ENCODE assay signal across 8 cellular contexts in the genomic region with DNA sequence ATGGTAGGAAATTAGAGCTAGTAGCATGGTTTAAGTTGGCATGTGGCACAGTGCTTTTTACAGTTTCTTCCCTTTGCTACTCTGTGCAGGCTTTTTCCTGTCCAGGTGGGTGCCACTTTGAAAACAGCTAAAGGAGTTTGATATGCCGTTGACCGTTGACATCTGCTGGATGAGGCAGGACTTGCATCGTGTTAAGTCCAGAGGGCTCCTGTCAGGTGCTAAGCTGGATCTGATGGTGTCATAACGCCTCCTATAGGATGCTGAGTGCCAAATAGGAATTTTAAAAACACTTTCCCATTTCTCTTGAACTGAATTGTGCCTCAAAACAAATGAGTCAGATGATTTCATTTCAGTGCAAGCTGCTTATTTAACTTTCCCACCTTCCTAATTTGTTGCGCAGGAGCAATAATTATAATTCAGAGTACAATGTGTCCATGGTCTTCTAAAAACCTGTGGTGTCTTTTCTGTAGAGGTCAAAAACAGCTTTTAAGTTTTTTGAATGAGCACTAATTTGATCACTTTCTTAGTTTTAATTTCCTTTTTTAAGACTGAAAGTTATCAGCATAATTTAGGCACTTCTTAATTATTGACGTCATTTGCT.
DNase-seq lines count a peak whose midpoint lies in the region; ATAC-seq and TF ChIP-seq lines count a peak whose summit lies in the region.

No MANE protein-coding gene starts in this region.

- no peak overlapping the region for H3K14ac ChIP-seq in H9 (ENCODE audit: insufficient read depth, low read length)

- no peak overlapping the region for H2BK120ac ChIP-seq in H9 (ENCODE audit: low read depth, low read length, poor library complexity, severe bottlenecking)

- H3K36me3 ChIP-seq in PC-9 (ENCODE audit: low read depth) (no peaks in the 10 kb centered on the region), mammary epithelial cell (ENCODE audit: insufficient read depth, low read length) (no peaks in the 10 kb centered on the region)

- H2AFZ ChIP-seq in H9 (ENCODE audit: low read length) (no peak overlapping the region), PC-9 (no peak overlapping the region), mammary epithelial cell (ENCODE audit: low read depth, low read length) (no peak overlapping the region)

- H3K23ac ChIP-seq in H9 (ENCODE audit: insufficient read length, low read depth, low read length), result no peak overlapping the region

- H3K18ac ChIP-seq in H9 (ENCODE audit: insufficient read length, low read depth, low read length), result no peak overlapping the region

- no peaks in the 10 kb centered on the region for H3K9me2 ChIP-seq in PC-9 (ENCODE audit: insufficient read depth)

- POLR2A ChIA-PET in PC-9 (lab: Charles Lee; ENCODE audit: unreplicated experiment), result no interaction called here

- in situ Hi-C loops in mammary epithelial cell (cut with MboI; ENCODE audit: low sequenced_read_pairs in 2 of 2), result loop anchor here (10.0 to 25.0 kb wide), 5 partner anchors 245 to 1005 kb away; no protein-coding TSS in a partner anchor

- CTCF ChIA-PET in PC-9 (lab: Charles Lee) (interaction anchor here (0.5 to 1.8 kb wide), 5 partner anchors 160 to 514 kb away, joined by 3 to 10 read pairs (median 3); no protein-coding TSS in a partner anchor), mammary epithelial cell (lab: Charles Lee; ENCODE audit: low non-redundant PET) (interaction anchor here (0.5 to 0.8 kb wide), 3 partner anchors 316 to 513 kb away, joined by 5 to 12 read pairs (median 9); no protein-coding TSS in a partner anchor)

- no peak overlapping the region for H3K56ac ChIP-seq in H9 (ENCODE audit: insufficient read length, low read depth, low read length)

- WGBS in H9 (ENCODE audit: extremely low coverage, insufficient read length, low lambda C conversion rate), result no CpG with 5 or more reads among the region's 6 CpGs
- WGBS in mammary epithelial cell (ENCODE audit: low coverage, missing lambda C conversion rate), result 22% methylated on average over 6 of the region's 6 CpGs

- H3K36me3 Mint-ChIP-seq in H9 (ENCODE audit: insufficient read depth in 1 of 3, low read depth in 3 of 3), result no peaks in the 10 kb centered on the region

- no peak overlapping the region for H4K91ac ChIP-seq in H9 (ENCODE audit: insufficient read length, low read depth, low read length)

- H3K79me1 ChIP-seq in H9 (ENCODE audit: insufficient read depth, low read depth, low read length, poor library complexity, severe bottlenecking), result no peaks in the 10 kb centered on the region

- no peak overlapping the region for H3K4me3 Mint-ChIP-seq in H9

- no peak overlapping the region for H3K27ac ChIP-seq in H9 (ENCODE audit: insufficient read length, low read depth, low read length)
- no peak overlapping the region for H3K27ac ChIP-seq in PC-9
- no peak overlapping the region for H3K27ac ChIP-seq in mammary epithelial cell (ENCODE audit: insufficient read depth, low read depth, low read length)

- H4K5ac ChIP-seq in H9 (ENCODE audit: insufficient read length, low read depth, low read length), result no peak overlapping the region

- H3K79me2 ChIP-seq in H9 (ENCODE audit: insufficient read depth, low read length), result no peaks in the 10 kb centered on the region
- no peaks in the 10 kb centered on the region for H3K79me2 ChIP-seq in PC-9 (ENCODE audit: low read depth)
- H3K79me2 ChIP-seq in mammary epithelial cell (ENCODE audit: insufficient read depth, low read length), result no peaks in the 10 kb centered on the region

- intact Hi-C loops in PC-9 (cut with micrococcal nuclease; ENCODE audit: unreplicated experiment) (loop anchor here (1.0 to 10.0 kb wide), 4 partner anchors 234 to 511 kb away; no protein-coding TSS in a partner anchor), mammary epithelial cell (cut with micrococcal nuclease) (loop anchor here (1.0 to 10.0 kb wide), 9 partner anchors 198 to 989 kb away; a partner anchor contains a TSS), left colon (cut with DNase I, micrococcal nuclease) (no loop called here)

- no peak overlapping the region for H2BK15ac ChIP-seq in H9 (ENCODE audit: low read depth, low read length)

- dilution Hi-C loops in mammary epithelial cell (cut with HindIII; ENCODE audit: low sequenced_read_pairs), result no loop called here

- H4K20me1 ChIP-seq in H9 (ENCODE audit: control insufficient read depth, insufficient read depth, insufficient read length) (no peaks in the 10 kb centered on the region), PC-9 (ENCODE audit: insufficient read depth) (no peaks in the 10 kb centered on the region), mammary epithelial cell (ENCODE audit: insufficient read depth, low read length) (no peaks in the 10 kb centered on the region)

- H3K9me3 Mint-ChIP-seq in H9, result no peaks in the 10 kb centered on the region

- H2BK20ac ChIP-seq in H9 (ENCODE audit: low read depth, low read length, poor library complexity, severe bottlenecking), result no peak overlapping the region

- no peak overlapping the region for H2BK12ac ChIP-seq in H9 (ENCODE audit: insufficient read length, low read depth, low read length)

- DNase-seq in SIG-M5 treated with dmso at 0.1 percent for 504 hours (lab: John Stamatoyannopoulos, UW; ENCODE audit: unreplicated experiment) (peak; percentile 68), SIG-M5 (lab: John Stamatoyannopoulos, UW) (no peak), H9 (peak; percentile 84), M059J (ENCODE audit: low read depth) (peak; percentile 84), PC-9 (peak; percentile 55 to 87), mammary epithelial cell (peak; percentile 71), left colon (peak in 1 of 2 donors; percentile 9)

- H4K8ac ChIP-seq in H9 (replicated peaks; ENCODE audit: insufficient read length, low read depth, low read length), result no peak overlapping the region

- H3K4ac ChIP-seq in H9 (ENCODE audit: low read depth, low read length), result no peak overlapping the region

- peak; percentile 67 for ATAC-seq in left colon
- no peak for ATAC-seq in GM21447 (IDR thresholded peaks at IDR 0.05; ENCODE audit: unreplicated experiment)

- TF ChIP-seq CTCF in H9 (conservative IDR thresholded peaks at IDR 0.05) (peak; percentile 92), PC-9 (conservative IDR thresholded peaks at IDR 0.05) (peak; percentile 97), mammary epithelial cell (conservative IDR thresholded peaks at IDR 0.05 in 1 of 2, IDR thresholded peaks at IDR 0.05 in 1 of 2; ENCODE audit: extremely low read depth in 1 of 2, insufficient read depth in 1 of 2, low read depth in 1 of 2, low read length in 2 of 2) (peak; percentile 82 to 91)

- peaks cover 34 to 47% of the 10 kb centered on the region in 2 experiments for H3K4me1 Mint-ChIP-seq in H9

- H3K4me2 ChIP-seq in H9 (ENCODE audit: insufficient read depth, insufficient read length, low read length), result no peak overlapping the region
- H3K4me2 ChIP-seq in PC-9, result no peak overlapping the region
- H3K4me2 ChIP-seq in mammary epithelial cell (ENCODE audit: insufficient read depth, low read depth, low read length), result no peak overlapping the region

- 0 out of 2 replicates have a peak, but pooled peaks cover 2% of the 10 kb centered on the region for H3K27me3 Mint-ChIP-seq in H9 (ENCODE audit: low read depth)

- H3T11ph ChIP-seq in H9 (ENCODE audit: low read length), result no peak overlapping the region

- H2BK5ac ChIP-seq in H9 (ENCODE audit: insufficient read length, low read length), result no peak overlapping the region

- no peaks in the 10 kb centered on the region for H3K27me3 ChIP-seq in H9 (ENCODE audit: insufficient read depth, low read length)
- no peaks in the 10 kb centered on the region for H3K27me3 ChIP-seq in PC-9 (ENCODE audit: insufficient read depth, low read depth)
- H3K27me3 ChIP-seq in mammary epithelial cell (ENCODE audit: insufficient read depth, low read length), result no peaks in the 10 kb centered on the region

- H3K27ac Mint-ChIP-seq in H9, result no peak overlapping the region

- H3K9ac ChIP-seq in H9 (ENCODE audit: extremely low read depth, insufficient read length, low read length), result no peak overlapping the region
- no peak overlapping the region for H3K9ac ChIP-seq in mammary epithelial cell (ENCODE audit: insufficient read depth, low read length)

- peaks cover 10% of the 10 kb centered on the region; the same call in 1 of the 2 replicates for H3K4me1 ChIP-seq in H9 (ENCODE audit: insufficient read depth, low read length)
- H3K4me1 ChIP-seq in PC-9 (replicated peaks; ENCODE audit: insufficient read depth), result no peaks in the 10 kb centered on the region
- H3K4me1 ChIP-seq in mammary epithelial cell (ENCODE audit: insufficient read depth, low read length), result no peaks in the 10 kb centered on the region

- H3K4me3 ChIP-seq in PC-9, result no peak overlapping the region
- H3K4me3 ChIP-seq in mammary epithelial cell (replicated peaks in 1 of 3; ENCODE audit: insufficient read depth in 1 of 3, low read depth in 2 of 3, low read length in 3 of 3), result no peak overlapping the region

- H2AK5ac ChIP-seq in H9 (ENCODE audit: insufficient read length, low read length), result no peak overlapping the region

- BruUV-seq in PC-9 (replicated peaks; lab: Mats Ljungman, UMichigan) (no TSS peak), mammary epithelial cell (replicated peaks; lab: Mats Ljungman, UMichigan) (no TSS peak)

- H3K9me3 ChIP-seq in H9 (ENCODE audit: control insufficient read depth, low read depth, low read length) (no peaks in the 10 kb centered on the region), PC-9 (ENCODE audit: insufficient read depth, low read depth) (no peaks in the 10 kb centered on the region), mammary epithelial cell (replicated peaks; ENCODE audit: insufficient read depth, low read length) (no peaks in the 10 kb centered on the region)

- no peaks in the 10 kb centered on the region for H3F3A ChIP-seq in PC-9 (ENCODE audit: insufficient read depth, low read depth)

- H3K23me2 ChIP-seq in H9 (ENCODE audit: insufficient read length, low read depth, low read length, poor library complexity, severe bottlenecking), result no peaks in the 10 kb centered on the region

Comparison
In these comparisons a context has a peak if more than half of its experiments do, and no peak if none do; other contexts are left out.
1. intact Hi-C loops: an anchor here in PC-9 (1.0 to 10.0 kb wide) and mammary epithelial cell (1.0 to 10.0 kb wide); none called in left colon.